18 cellular contexts compared by ENCODE assay signal in the genomic region with DNA sequence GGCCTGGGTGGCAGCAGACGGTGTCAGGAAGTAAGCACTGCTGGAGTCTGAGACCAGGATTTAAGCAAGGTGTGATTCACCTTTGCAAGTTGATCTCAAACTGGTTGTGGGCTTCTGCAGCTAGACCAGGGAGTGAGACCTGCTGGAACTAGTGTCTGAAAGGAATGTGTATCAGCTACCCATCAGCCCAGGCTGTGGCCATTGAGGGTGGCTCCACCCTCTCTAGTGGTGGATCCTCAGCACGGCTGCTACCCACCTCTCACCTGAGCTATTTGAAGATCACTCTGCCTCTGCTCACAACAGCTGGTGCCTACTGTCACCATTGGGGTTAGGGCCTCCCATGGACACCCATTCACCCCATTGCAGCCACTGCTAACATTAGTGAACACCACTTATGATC.
A peak's percentile ranks its signal among the peaks of the same experiment; 100 is the strongest.
DNase-seq lines count a peak whose midpoint lies in the region; ATAC-seq and TF ChIP-seq lines count a peak whose summit lies in the region.
"Had no signal": no experiment of that assay in that cellular context is flagged by ENCODE, and none has a peak within 500 bp of the region (broad histone marks: within the 10 kb centered on the region; RNA-seq: fewer than 3 reads in every experiment).

No MANE protein-coding gene starts in this region.

- no peak overlapping the region for H3K27ac ChIP-seq in GM23338 (ENCODE audit: low read depth)
- no peak overlapping the region for H3K27ac ChIP-seq in PC-3 (ENCODE audit: low read length)
- H3K27ac ChIP-seq in endodermal cell (ENCODE audit: low read depth, low read length): no peak overlapping the region
- no peak overlapping the region for H3K27ac ChIP-seq in neural progenitor cell
- H3K27ac ChIP-seq: BLaER1 treated with 17β-estradiol and CSF1 and Interleukin-3, amounts not matched to agents 10 nM and 100 nM; GM23248 had no signal

- H3K27me3 Mint-ChIP-seq in GM23338 (ENCODE audit: insufficient read depth, low read depth, poor library complexity) (peaks cover 3% of the 10 kb centered on the region), endodermal cell (ENCODE audit: insufficient read depth) (no peaks in the 10 kb centered on the region), neural progenitor cell (ENCODE audit: insufficient read depth, low read depth) (no peaks in the 10 kb centered on the region)
- H3K27me3 Mint-ChIP-seq: B cell had no signal

- in situ Hi-C loops in ACHN (cut with HindIII; ENCODE audit: low pct_ligation_motif_present, low pct_unique_long_range_greater_than_20kb, low sequenced_read_pairs): no loop called here

- H3K9me2 ChIP-seq in GM23338 (ENCODE audit: insufficient read depth) (no peaks in the 10 kb centered on the region), PC-3 (replicated peaks; ENCODE audit: low read length) (no peaks in the 10 kb centered on the region)

- H3K4me1 ChIP-seq in GM23338 (ENCODE audit: insufficient read depth): no peaks in the 10 kb centered on the region
- H3K4me1 ChIP-seq in PC-3 (ENCODE audit: insufficient read depth, low read length): no peaks in the 10 kb centered on the region
- H3K4me1 ChIP-seq in endodermal cell (ENCODE audit: control insufficient read depth, insufficient read depth, low read length): no peaks in the 10 kb centered on the region
- H3K4me1 ChIP-seq in neural progenitor cell: no peaks in the 10 kb centered on the region
- H3K4me1 ChIP-seq: BLaER1 treated with 17β-estradiol and CSF1 and Interleukin-3, amounts not matched to agents 10 nM and 100 nM had no signal

- H3K4me1 Mint-ChIP-seq in GM23338 (no peaks in the 10 kb centered on the region), endodermal cell (no peaks in the 10 kb centered on the region), neural progenitor cell (no peaks in the 10 kb centered on the region)
- H3K4me1 Mint-ChIP-seq: B cell, H9 had no signal

- H3K9ac ChIP-seq in PC-3 (ENCODE audit: low read length): no peak overlapping the region
- no peak overlapping the region for H3K9ac ChIP-seq in endodermal cell (ENCODE audit: extremely low read depth, low read length, poor library complexity, severe bottlenecking)
- H3K9ac ChIP-seq in neural progenitor cell: no peak overlapping the region
- H3K9ac ChIP-seq: BLaER1 treated with 17β-estradiol and CSF1 and Interleukin-3, amounts not matched to agents 10 nM and 100 nM; GM23248 had no signal

- H3K4me2 ChIP-seq in GM23338 (no peak overlapping the region), PC-3 (ENCODE audit: low read length) (no peak overlapping the region), neural progenitor cell (no peak overlapping the region)
- H3K4me2 ChIP-seq: BLaER1 treated with 17β-estradiol and CSF1 and Interleukin-3, amounts not matched to agents 10 nM and 100 nM had no signal

- 85 to 94% methylated on average over 2 of the region's 2 CpGs for WGBS in endodermal cell (ENCODE audit: insufficient coverage in 1 of 2, insufficient read length in 1 of 2), 2 experiments

- H3K9me3 ChIP-seq in PC-3 (ENCODE audit: low read length): no peaks in the 10 kb centered on the region
- no peaks in the 10 kb centered on the region for H3K9me3 ChIP-seq in endodermal cell (ENCODE audit: control insufficient read depth, low read length)
- H3K9me3 ChIP-seq in neural progenitor cell (ENCODE audit: low read depth): no peaks in the 10 kb centered on the region
- H3K9me3 ChIP-seq: BLaER1 treated with 17β-estradiol and CSF1 and Interleukin-3, amounts not matched to agents 10 nM and 100 nM had no signal

- CTCF ChIA-PET in PC-3 (lab: Charles Lee): no interaction called here

- H3K4me3 Mint-ChIP-seq in GM23338 (no peak overlapping the region), endodermal cell (no peak overlapping the region), neural progenitor cell (no peak overlapping the region)
- H3K4me3 Mint-ChIP-seq: B cell; CD8-positive, alpha-beta T cell; H9 had no signal

- H2AFZ ChIP-seq in GM23338: peak overlapping the region; percentile 43; the same call in 1 of the 2 replicates
- H2AFZ ChIP-seq in PC-3 (ENCODE audit: low read length): no peak overlapping the region
- peak overlapping the region; percentile 50 for H2AFZ ChIP-seq in neural progenitor cell (replicated peaks)
- H2AFZ ChIP-seq: GM23248 had no signal

- H3K27me3 ChIP-seq in GM23338 (ENCODE audit: insufficient read depth) (no peaks in the 10 kb centered on the region), PC-3 (ENCODE audit: low read length) (no peaks in the 10 kb centered on the region), endodermal cell (ENCODE audit: control insufficient read depth, insufficient read depth, low read length, poor library complexity, severe bottlenecking) (peaks cover 4% of the 10 kb centered on the region), neural progenitor cell (no peaks in the 10 kb centered on the region)
- H3K27me3 ChIP-seq: BLaER1 treated with 17β-estradiol and CSF1 and Interleukin-3, amounts not matched to agents 10 nM and 100 nM had no signal

- ATAC-seq in GM23338: no peak; the same call in 2 of the 3 replicates
- peak; percentile 15; the same call in 1 of the 2 replicates for ATAC-seq in PC-3
- ATAC-seq in activated naive CD4-positive, alpha-beta T cell treated with anti-CD3 and anti-CD28 coated beads, Interleukin-2, amount 50 U/mL, for 72 hours: no peak
- no peak for ATAC-seq in GM21390 (IDR thresholded peaks at IDR 0.05; ENCODE audit: unreplicated experiment)
- ATAC-seq: CD8-positive, alpha-beta T cell; K562 had no signal

- H3K36me3 Mint-ChIP-seq in GM23338 (ENCODE audit: low read depth) (no peaks in the 10 kb centered on the region), endodermal cell (ENCODE audit: low read depth) (no peaks in the 10 kb centered on the region), neural progenitor cell (no peaks in the 10 kb centered on the region)
- H3K36me3 Mint-ChIP-seq in activated naive CD4-positive, alpha-beta T cell treated with anti-CD3 and anti-CD28 coated beads, Interleukin-2, amount 50 U/mL, for 72 hours: no peaks in the 10 kb centered on the region
- H3K36me3 Mint-ChIP-seq: CD8-positive, alpha-beta T cell had no signal

- POLR2A ChIA-PET in PC-3 (lab: Charles Lee; ENCODE audit: unreplicated experiment): no interaction called here

- BruUV-seq in PC-3 (replicated peaks; lab: Mats Ljungman, UMichigan): no TSS peak

- intact Hi-C loops in PC-3 (cut with micrococcal nuclease): no loop called here

- TF ChIP-seq CTCF in GM23338 (conservative IDR thresholded peaks at IDR 0.05; ENCODE audit: low read depth in 2 of 2): no peak
- no peak for TF ChIP-seq CTCF in PC-3 (conservative IDR thresholded peaks at IDR 0.05; ENCODE audit: low read depth, low read length)
- TF ChIP-seq CTCF in endodermal cell (conservative IDR thresholded peaks at IDR 0.05): no peak
- no peak for TF ChIP-seq CTCF in neural progenitor cell (IDR thresholded peaks at IDR 0.05)

- H3K79me2 ChIP-seq in GM23338 (replicated peaks; ENCODE audit: insufficient read depth): no peaks in the 10 kb centered on the region
- no peaks in the 10 kb centered on the region for H3K79me2 ChIP-seq in PC-3 (ENCODE audit: low read length)
- no peaks in the 10 kb centered on the region for H3K79me2 ChIP-seq in neural progenitor cell (ENCODE audit: low read depth)

- H4K20me1 ChIP-seq in GM23338 (replicated peaks; ENCODE audit: insufficient read depth) (no peaks in the 10 kb centered on the region), PC-3 (ENCODE audit: low read length) (no peaks in the 10 kb centered on the region), neural progenitor cell (ENCODE audit: low read depth) (no peaks in the 10 kb centered on the region)
- H4K20me1 ChIP-seq: BLaER1 treated with 17β-estradiol and CSF1 and Interleukin-3, amounts not matched to agents 10 nM and 100 nM had no signal

- H3K4me3 ChIP-seq in GM23338 (no peak overlapping the region), PC-3 (ENCODE audit: low read length) (no peak overlapping the region), endodermal cell (ENCODE audit: low read length) (no peak overlapping the region), neural progenitor cell (no peak overlapping the region)
- H3K4me3 ChIP-seq: BLaER1 treated with 17β-estradiol and CSF1 and Interleukin-3, amounts not matched to agents 10 nM and 100 nM; GM23248; K562 had no signal

- no peaks in the 10 kb centered on the region for H3F3A ChIP-seq in GM23338 (replicated peaks; ENCODE audit: low read depth)
- no peaks in the 10 kb centered on the region for H3F3A ChIP-seq in PC-3 (ENCODE audit: low read length, unreplicated experiment)
- no peaks in the 10 kb centered on the region for H3F3A ChIP-seq in neural progenitor cell (ENCODE audit: low read depth)

- H3K36me3 ChIP-seq in GM23338 (ENCODE audit: insufficient read depth) (no peaks in the 10 kb centered on the region), PC-3 (ENCODE audit: low read depth, low read length) (no peaks in the 10 kb centered on the region), endodermal cell (ENCODE audit: control insufficient read depth, insufficient read depth, low read length) (no peaks in the 10 kb centered on the region), neural progenitor cell (no peaks in the 10 kb centered on the region)
- H3K36me3 ChIP-seq: BLaER1 treated with 17β-estradiol and CSF1 and Interleukin-3, amounts not matched to agents 10 nM and 100 nM had no signal

- no peak overlapping the region for H3K27ac Mint-ChIP-seq in GM23338
- no peak overlapping the region for H3K27ac Mint-ChIP-seq in endodermal cell
- H3K27ac Mint-ChIP-seq in neural progenitor cell: no peak overlapping the region
- H3K27ac Mint-ChIP-seq in activated naive CD4-positive, alpha-beta T cell treated with anti-CD3 and anti-CD28 coated beads, Interleukin-2, amount 50 U/mL, for 72 hours: no peak overlapping the region
- H3K27ac Mint-ChIP-seq: B cell; CD8-positive, alpha-beta T cell had no signal

- H3K9me3 Mint-ChIP-seq in GM23338 (no peaks in the 10 kb centered on the region; the same call in 2 of the 3 replicates), endodermal cell (no peaks in the 10 kb centered on the region), neural progenitor cell (peaks cover 2% of the 10 kb centered on the region)
- peaks cover 0 to 5% of the 10 kb centered on the region in 2 donors for H3K9me3 Mint-ChIP-seq in activated naive CD4-positive, alpha-beta T cell treated with anti-CD3 and anti-CD28 coated beads, Interleukin-2, amount 50 U/mL, for 72 hours
- H3K9me3 Mint-ChIP-seq: CD8-positive, alpha-beta T cell; H9 had no signal

- DNase-seq in GM23338 (ENCODE audit: low spot score) (no peak), PC-3 (no peak), endodermal cell (peak; percentile 54), neural progenitor cell (ENCODE audit: low spot score) (no peak), hepatic stellate cell (ENCODE audit: low spot score) (no peak), ACHN (no peak)
- no peak for DNase-seq in activated naive CD4-positive, alpha-beta T cell treated with anti-CD3 and anti-CD28 coated beads, Interleukin-2, amount 50 U/mL, for 72 hours (ENCODE audit: low spot score in 2 of 2)
- DNase-seq: 8988T; Calu3; CD8-positive, alpha-beta T cell; DMS79 treated with DMSO at 0.1 percent for 48 hours; EL; H9 had no signal

TF ChIP-seq in GM23338, 12 proteins besides CTCF, POLR2A, EP300 and RAD21:
- TF ChIP-seq EZH2phosphoT487 (IDR thresholded peaks at IDR 0.05; ENCODE audit: unreplicated experiment) (no peak), ZNF331 (CRISPR knock-in tag; IDR thresholded peaks at IDR 0.05; ENCODE audit: low read depth) (no peak)
